Comparison of ENCODE assay signal across 1 cellular context in genomic region chr9:136543830-136544548, GRCh38.
TF ChIP-seq lines count a peak whose summit lies in the region.

No MANE protein-coding gene starts in this region.

TF ChIP-seq in SK-N-SH, 30 proteins besides CTCF, POLR2A, EP300 and RAD21 (continued from another document):
- TF ChIP-seq REST (IDR thresholded peaks at IDR 0.05; ENCODE audit: low read depth, low read length) (no peak), POLR2AphosphoS5 (IDR thresholded peaks at IDR 0.05; ENCODE audit: low read depth, low read length) (no peak), SIN3A (IDR thresholded peaks at IDR 0.05; ENCODE audit: borderline replicate concordance, low read depth, low read length) (no peak), SMC3 (IDR thresholded peaks at IDR 0.05; ENCODE audit: low read depth, low read length) (no peak), YY1 (IDR thresholded peaks at IDR 0.05; ENCODE audit: low read depth) (no peak), PBX3 (IDR thresholded peaks at IDR 0.05) (no peak), ZBTB33 (IDR thresholded peaks at IDR 0.05; ENCODE audit: borderline replicate concordance, low read depth) (no peak)
